In the genomic region with DNA sequence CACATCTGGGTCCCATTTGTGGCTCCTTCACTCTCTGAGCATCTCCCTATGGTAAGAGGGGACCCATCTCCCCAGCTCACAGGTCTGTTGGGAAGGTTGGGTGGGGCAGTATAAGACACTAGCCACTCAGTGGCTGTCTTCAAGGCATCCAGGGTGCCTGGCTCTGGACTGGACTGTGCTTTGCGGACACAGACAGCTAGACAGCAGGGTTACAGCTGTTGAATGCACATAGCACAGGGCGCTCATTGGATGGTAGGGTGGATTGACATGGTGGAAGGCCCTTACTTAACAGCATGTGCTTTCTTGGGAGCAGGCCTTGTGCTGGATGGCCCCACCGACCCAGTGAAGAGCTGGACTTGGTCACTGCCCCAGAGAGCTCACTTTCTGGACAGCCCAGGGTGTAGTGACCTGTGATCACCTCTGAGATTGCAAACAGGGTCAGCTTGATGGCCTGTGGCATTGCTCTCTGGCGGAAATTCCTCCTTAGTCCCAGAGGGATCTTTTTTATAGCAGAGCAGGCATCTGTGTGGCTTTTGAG, we compare ENCODE assay signal across 17 cellular contexts. TPM values are rescaled to one million over a fixed set of nuclear protein-coding genes. Genes with fewer than 3 reads are reported as not detected.
DNase-seq lines count a peak whose midpoint lies in the region; ATAC-seq and TF ChIP-seq lines count a peak whose summit lies in the region.
"Had no signal": no experiment of that assay in that cellular context is flagged by ENCODE, and none has a peak within 500 bp of the region (broad histone marks: within the 10 kb centered on the region; RNA-seq: fewer than 3 reads in every experiment).

No MANE protein-coding gene starts in this region.

- H3K27me3 ChIP-seq in lower lobe of right lung (ENCODE audit: low read depth) (no peaks in the 10 kb centered on the region), thyroid gland (no peaks in the 10 kb centered on the region), heart left ventricle (no peaks in the 10 kb centered on the region), HAP-1 (ENCODE audit: low read depth) (no peaks in the 10 kb centered on the region)

- H3K4me1 Mint-ChIP-seq in activated T-cell treated with anti-CD3 and anti-CD28 coated beads, Interleukin-2, amount 50 U/mL, for 24 hours (ENCODE audit: low read depth): peaks cover 39% of the 10 kb centered on the region
- H3K4me1 Mint-ChIP-seq in activated T-helper 17 cell treated with anti-CD3 and anti-CD28 coated beads, Interleukin-2, amount 50 U/mL, for 72 hours: peaks cover 21% of the 10 kb centered on the region

- peaks cover 21% of the 10 kb centered on the region for H3K36me3 ChIP-seq in lower lobe of right lung
- peaks cover 9 to 13% of the 10 kb centered on the region in 2 donors for H3K36me3 ChIP-seq in thyroid gland
- peaks cover 0 to 17% (median 10%) of the 10 kb centered on the region in 9 donors for H3K36me3 ChIP-seq in heart left ventricle
- H3K36me3 ChIP-seq in HAP-1 (replicated peaks): 0 out of 2 replicates have a peak, but pooled peaks cover 3% of the 10 kb centered on the region

- TF ChIP-seq POLR2A in thyroid gland (IDR thresholded peaks at IDR 0.05): no peak
- no peak for TF ChIP-seq POLR2A in heart left ventricle (IDR thresholded peaks at IDR 0.05)

- no peak for TF ChIP-seq CTCF in lower lobe of right lung (IDR thresholded peaks at IDR 0.05)
- TF ChIP-seq CTCF in thyroid gland (IDR thresholded peaks at IDR 0.05): no peak
- TF ChIP-seq CTCF in heart left ventricle (IDR thresholded peaks at IDR 0.05): no peak

- H3K4me1 ChIP-seq in lower lobe of right lung: peaks cover 42% of the 10 kb centered on the region
- peaks cover 21 to 30% of the 10 kb centered on the region in 2 donors for H3K4me1 ChIP-seq in thyroid gland
- H3K4me1 ChIP-seq in heart left ventricle: peaks cover 0 to 30% (median 12%) of the 10 kb centered on the region in 12 donors
- H3K4me1 ChIP-seq in HAP-1: peaks cover 5% of the 10 kb centered on the region

- 73 to 75% methylated on average over 2 to 3 of the region's 4 CpGs for WGBS in thyroid gland, 2 donors
- WGBS in heart left ventricle, 4 donors: 80 to 88% (median 85%) methylated on average over 3 to 4 of the region's 4 CpGs

- intact Hi-C loops in lower lobe of right lung (cut with DNase I): no loop called here
- intact Hi-C loops in thyroid gland (cut with DNase I): no loop called here
- intact Hi-C loops in heart left ventricle (cut with DNase I): loop anchor here in 1 of 10 donors (5.0 kb wide), 1 partner anchor 36 kb away; no protein-coding TSS in a partner anchor

- DNase-seq in activated T-cell treated with anti-CD3 and anti-CD28 coated beads, Interleukin-2, amount 50 U/mL, for 24 hours: no peak
- DNase-seq in activated T-cell treated with anti-CD3 and anti-CD28 coated beads, Interleukin-2, amount 50 U/mL, for 48 hours: no peak
- no peak for DNase-seq in lower lobe of right lung
- DNase-seq in thyroid gland: no peak
- DNase-seq in heart left ventricle: no peak
- DNase-seq in NCI-H748 (lab: John Stamatoyannopoulos, UW; ENCODE audit: unreplicated experiment): no peak
- DNase-seq in HAP-1 (ENCODE audit: low spot score in 2 of 2): no peak
- DNase-seq: activated CD8-positive, alpha-beta memory T cell treated with anti-CD3 and anti-CD28 coated beads, Interleukin-2, amount 10 ng/mL, durations not matched to agents 7 days and 5 days; cortex of kidney; NCI-H2227 treated with DMSO at 0.1 percent for 48 hours; T1000 had no signal

- H3K4me3 ChIP-seq in lower lobe of right lung: peak overlapping the region; percentile 22
- no peak overlapping the region for H3K4me3 ChIP-seq in thyroid gland (replicated peaks in 1 of 3)
- H3K4me3 ChIP-seq in heart left ventricle: no peak overlapping the region
- no peak overlapping the region for H3K4me3 ChIP-seq in HAP-1

- peaks cover 26% of the 10 kb centered on the region for H3K36me3 Mint-ChIP-seq in activated T-cell treated with anti-CD3 and anti-CD28 coated beads, Interleukin-2, amount 50 U/mL, for 24 hours (ENCODE audit: low read depth)
- H3K36me3 Mint-ChIP-seq in activated T-helper 17 cell treated with anti-CD3 and anti-CD28 coated beads, Interleukin-2, amount 50 U/mL, for 72 hours (ENCODE audit: low read depth): peaks cover 17% of the 10 kb centered on the region

- ATAC-seq in activated T-helper 17 cell treated with anti-CD3 and anti-CD28 coated beads, Interleukin-2, amount 50 U/mL, for 72 hours (replicated peaks): no peak
- ATAC-seq in lower lobe of right lung (no peak), heart left ventricle (no peak)
- ATAC-seq: activated CD8-positive, alpha-beta memory T cell treated with anti-CD3 and anti-CD28 coated beads, Interleukin-2, amount 10 ng/mL, durations not matched to agents 7 days and 5 days had no signal

- H3K9me3 ChIP-seq in lower lobe of right lung (no peaks in the 10 kb centered on the region), thyroid gland (no peaks in the 10 kb centered on the region), heart left ventricle (no peaks in the 10 kb centered on the region), HAP-1 (no peaks in the 10 kb centered on the region)

- H3K27ac ChIP-seq in lower lobe of right lung (peak overlapping the region; percentile 90), thyroid gland (peak overlapping the region; percentile 68 to 85 (median 84)), heart left ventricle (no peak overlapping the region)
- H3K27ac ChIP-seq: HL-60 had no signal

- no peaks in the 10 kb centered on the region for H3K27me3 Mint-ChIP-seq in activated T-cell treated with anti-CD3 and anti-CD28 coated beads, Interleukin-2, amount 50 U/mL, for 24 hours
- H3K27me3 Mint-ChIP-seq in activated T-helper 17 cell treated with anti-CD3 and anti-CD28 coated beads, Interleukin-2, amount 50 U/mL, for 72 hours: no peaks in the 10 kb centered on the region
- H3K27me3 Mint-ChIP-seq: activated CD8-positive, alpha-beta memory T cell treated with anti-CD3 and anti-CD28 coated beads, Interleukin-2, amount 10 ng/mL, durations not matched to agents 7 days and 5 days had no signal

- peak overlapping the region; percentile 61 for H3K27ac Mint-ChIP-seq in activated T-cell treated with anti-CD3 and anti-CD28 coated beads, Interleukin-2, amount 50 U/mL, for 24 hours
- H3K27ac Mint-ChIP-seq in activated T-helper 17 cell treated with anti-CD3 and anti-CD28 coated beads, Interleukin-2, amount 50 U/mL, for 72 hours: peak overlapping the region; percentile 52
- H3K27ac Mint-ChIP-seq: activated CD8-positive, alpha-beta memory T cell treated with anti-CD3 and anti-CD28 coated beads, Interleukin-2, amount 10 ng/mL, durations not matched to agents 7 days and 5 days had no signal

- in situ Hi-C loops in HAP-1 (cut with MboI; ENCODE audit: low sequenced_read_pairs): no loop called here

- H3K9me3 Mint-ChIP-seq in activated T-cell treated with anti-CD3 and anti-CD28 coated beads, Interleukin-2, amount 50 U/mL, for 24 hours: no peaks in the 10 kb centered on the region
- H3K9me3 Mint-ChIP-seq in activated T-helper 17 cell treated with anti-CD3 and anti-CD28 coated beads, Interleukin-2, amount 50 U/mL, for 72 hours: no peaks in the 10 kb centered on the region

- peak overlapping the region; percentile 20 for H3K4me3 Mint-ChIP-seq in activated T-cell treated with anti-CD3 and anti-CD28 coated beads, Interleukin-2, amount 50 U/mL, for 24 hours
- H3K4me3 Mint-ChIP-seq in activated T-helper 17 cell treated with anti-CD3 and anti-CD28 coated beads, Interleukin-2, amount 50 U/mL, for 72 hours: peak overlapping the region; percentile 98

RNA-seq across cellular contexts. Expression of a gene that starts 1.9 kb away (rescaled TPM):
- 10 to 100 TPM; 22.8 to 29.2 TPM for total RNA-seq in activated T-helper 17 cell treated with anti-CD3 and anti-CD28 coated beads, Interleukin-2, amount 50 U/mL, for 72 hours
- total RNA-seq in lower lobe of right lung: 38.7 TPM
- 10 to 100 TPM; 35.1 to 53.0 (median 45.5) TPM for total RNA-seq in thyroid gland
- total RNA-seq in heart left ventricle: 10 to 100 TPM; 14.8 to 35.8 (median 20.1) TPM
- polyA plus RNA-seq in heart left ventricle: 10 to 100 TPM; 15.9 to 21.4 TPM

RNA-seq across cellular contexts. Expression of a gene that starts 21.9 kb away (rescaled TPM):
- total RNA-seq in activated T-helper 17 cell treated with anti-CD3 and anti-CD28 coated beads, Interleukin-2, amount 50 U/mL, for 72 hours: 10 to 100 TPM; 27.8 to 33.2 TPM
- 32.4 TPM for total RNA-seq in lower lobe of right lung
- 10 to 100 TPM in 3 of 4 donors, 1 to 10 TPM in 1; 7.8 to 21.3 (median 14.2) TPM for total RNA-seq in thyroid gland
- total RNA-seq in heart left ventricle: 10 to 100 TPM; 11.6 to 40.8 (median 24.9) TPM
- polyA plus RNA-seq in heart left ventricle: 10 to 100 TPM; 39.1 to 39.6 TPM

RNA-seq across cellular contexts. Expression of a gene that starts 32.8 kb away (rescaled TPM):
- total RNA-seq in activated T-helper 17 cell treated with anti-CD3 and anti-CD28 coated beads, Interleukin-2, amount 50 U/mL, for 72 hours: not detected
- total RNA-seq in lower lobe of right lung (not detected), thyroid gland (not detected), heart left ventricle (not detected)
- polyA plus RNA-seq in heart left ventricle: not detected
- total RNA-seq: activated CD8-positive, alpha-beta memory T cell treated with anti-CD3 and anti-CD28 coated beads, Interleukin-2, amount 10 ng/mL, durations not matched to agents 7 days and 5 days; fibroblast of lung; mucosa of gallbladder; urinary bladder had no signal
- polyA plus RNA-seq: adipose tissue, fibroblast of lung, urinary bladder had no signal

RNA-seq across cellular contexts. Expression of a gene that starts 54.6 kb away (rescaled TPM):
- under 1 TPM in 1 of 2 donors, not detected in 1; 0.24 TPM for total RNA-seq in activated T-helper 17 cell treated with anti-CD3 and anti-CD28 coated beads, Interleukin-2, amount 50 U/mL, for 72 hours
- not detected for total RNA-seq in lower lobe of right lung
- not detected for total RNA-seq in thyroid gland
- not detected for total RNA-seq in heart left ventricle
- under 1 TPM in 1 of 2 donors, not detected in 1; 0.04 TPM for polyA plus RNA-seq in heart left ventricle
- total RNA-seq: activated CD8-positive, alpha-beta memory T cell treated with anti-CD3 and anti-CD28 coated beads, Interleukin-2, amount 10 ng/mL, durations not matched to agents 7 days and 5 days; fibroblast of lung; mucosa of gallbladder; urinary bladder had no signal
- polyA plus RNA-seq: fibroblast of lung, urinary bladder had no signal

RNA-seq across cellular contexts. Expression of a gene that starts 59.1 kb away (rescaled TPM):
- not detected for total RNA-seq in activated T-helper 17 cell treated with anti-CD3 and anti-CD28 coated beads, Interleukin-2, amount 50 U/mL, for 72 hours
- total RNA-seq in lower lobe of right lung: not detected
- not detected for total RNA-seq in thyroid gland
- total RNA-seq in heart left ventricle: not detected
- polyA plus RNA-seq in heart left ventricle: not detected
- total RNA-seq: activated CD8-positive, alpha-beta memory T cell treated with anti-CD3 and anti-CD28 coated beads, Interleukin-2, amount 10 ng/mL, durations not matched to agents 7 days and 5 days; fibroblast of lung; mucosa of gallbladder; urinary bladder had no signal
- polyA plus RNA-seq: adipose tissue, fibroblast of lung, urinary bladder had no signal

Comparison
In these comparisons a context has a peak if more than half of its experiments do, and no peak if none do; other contexts are left out.
1. H3K27ac ChIP-seq: peak in lower lobe of right lung (single experiment) and thyroid gland (3 of 3); none in heart left ventricle (0 of 12).